29 cellular contexts compared by ENCODE assay signal in genomic region chr3:142318331-142318730, GRCh38.
DNase-seq lines count a peak whose midpoint lies in the region; TF ChIP-seq lines count a peak whose summit lies in the region.
"Had no signal": no experiment of that assay in that cellular context is flagged by ENCODE, and none has a peak within 500 bp of the region (broad histone marks: within the 10 kb centered on the region; RNA-seq: fewer than 3 reads in every experiment).

No MANE protein-coding gene starts in this region.

- peak; percentile 18 for DNase-seq in AG09309 (ENCODE audit: low read depth)
- peak; percentile 19 for DNase-seq in HFFc6
- DNase-seq in astrocyte of the hippocampus (ENCODE audit: low read depth, low spot score) = peak; percentile 24
- DNase-seq in myocyte (ENCODE audit: low read depth) = peak; percentile 6
- DNase-seq in effector CD8-positive, alpha-beta T cell (lab: John Stamatoyannopoulos, UW) = no peak
- DNase-seq in ureter (ENCODE audit: low spot score) = no peak
- no peak for DNase-seq in G401 (ENCODE audit: low spot score)
- DNase-seq in H7 = no peak
- DNase-seq: activated CD4-positive, alpha-beta T cell treated with anti-CD3 and anti-CD28 coated beads, Interleukin-2, amount 10 ng/mL, durations not matched to agents 7 days and 5 days; CD8-positive, alpha-beta memory T cell; DMS153; effector CD4-positive, alpha-beta T cell; foreskin melanocyte; H9; left lung; midbrain; NCI-H1105; NCI-H2029 treated with DMSO at 0.1 percent for 48 hours; NCI-H2227 treated with DMSO at 0.1 percent for 48 hours; ovary; retina; SJCRH30; stimulated activated naive CD8-positive, alpha-beta T cell treated with anti-CD3 and anti-CD28 coated beads, Interleukin-15, Interleukin-2, amounts not matched to agents 100 U/mL and 50 U/mL, for 24 hours; WERI-Rb-1 had no signal

- H3K9me3 Mint-ChIP-seq in HFFc6 = peaks cover 15% of the 10 kb centered on the region
- H3K9me3 Mint-ChIP-seq: activated naive CD4-positive, alpha-beta T cell treated with anti-CD3 and anti-CD28 coated beads, Interleukin-2, amount 50 U/mL, for 24 hours; brain; CD8-positive, alpha-beta memory T cell; H9; natural killer cell treated with Interleukin-12 subunit alpha and Interleukin-12 subunit beta and Interleukin-15 and Interleukin-18, amount 100 ng/mL, for 72 hours had no signal

- no peaks in the 10 kb centered on the region; the same call in 1 of the 2 replicates for H3K36me3 ChIP-seq in H7 (replicated peaks; ENCODE audit: control insufficient read depth, insufficient read depth, low read length)
- H3K36me3 ChIP-seq: ovary had no signal

- H3K4me1 Mint-ChIP-seq in HFFc6 (ENCODE audit: low read depth) = peaks cover 70% of the 10 kb centered on the region
- H3K4me1 Mint-ChIP-seq: activated CD4-positive, alpha-beta T cell treated with anti-CD3 and anti-CD28 coated beads, Interleukin-2, amount 10 ng/mL, durations not matched to agents 7 days and 5 days; activated naive CD4-positive, alpha-beta T cell treated with anti-CD3 and anti-CD28 coated beads, Interleukin-2, amount 50 U/mL, for 24 hours; brain; H9 had no signal

- H3K27ac Mint-ChIP-seq in HFFc6 = peak overlapping the region; percentile 68
- H3K27ac Mint-ChIP-seq: activated CD4-positive, alpha-beta T cell treated with anti-CD3 and anti-CD28 coated beads, Interleukin-2, amount 10 ng/mL, durations not matched to agents 7 days and 5 days; activated naive CD4-positive, alpha-beta T cell treated with anti-CD3 and anti-CD28 coated beads, Interleukin-2, amount 50 U/mL, for 24 hours; brain had no signal

- peaks cover 5% of the 10 kb centered on the region; the same call in 1 of the 2 replicates for H3K27me3 Mint-ChIP-seq in HFFc6 (ENCODE audit: insufficient read depth)
- H3K27me3 Mint-ChIP-seq: activated CD4-positive, alpha-beta T cell treated with anti-CD3 and anti-CD28 coated beads, Interleukin-2, amount 10 ng/mL, durations not matched to agents 7 days and 5 days; activated naive CD4-positive, alpha-beta T cell treated with anti-CD3 and anti-CD28 coated beads, Interleukin-2, amount 50 U/mL, for 24 hours; brain; natural killer cell treated with Interleukin-12 subunit alpha and Interleukin-12 subunit beta and Interleukin-15 and Interleukin-18, amount 100 ng/mL, for 72 hours had no signal

- peaks cover 46% of the 10 kb centered on the region for H3K36me3 Mint-ChIP-seq in HFFc6 (ENCODE audit: low read depth)

- TF ChIP-seq CTCF in AG09309 (IDR thresholded peaks at IDR 0.05; ENCODE audit: control insufficient read depth, insufficient read depth, low read depth, low read length, missing control alignments) (no peak), HFFc6 (IDR thresholded peaks at IDR 0.05) (no peak; the same call in 1 of the 2 replicates)

- no peaks in the 10 kb centered on the region for H3K27me3 ChIP-seq in H7 (ENCODE audit: control insufficient read depth, insufficient read depth, low read length)
- H3K27me3 ChIP-seq: left lung, ovary, SJCRH30, tibial nerve had no signal

- H3K4me3 Mint-ChIP-seq in HFFc6 = peak overlapping the region; percentile 38
- H3K4me3 Mint-ChIP-seq: activated CD4-positive, alpha-beta T cell treated with anti-CD3 and anti-CD28 coated beads, Interleukin-2, amount 10 ng/mL, durations not matched to agents 7 days and 5 days; activated naive CD4-positive, alpha-beta T cell treated with anti-CD3 and anti-CD28 coated beads, Interleukin-2, amount 50 U/mL, for 24 hours; brain; CD8-positive, alpha-beta memory T cell; H9; natural killer cell treated with Interleukin-12 subunit alpha and Interleukin-12 subunit beta and Interleukin-15 and Interleukin-18, amount 100 ng/mL, for 72 hours had no signal

- in situ Hi-C loops in G401 (cut with HindIII; ENCODE audit: low sequenced_read_pairs) = no loop called here

- no peak overlapping the region for H3K4me3 ChIP-seq in AG09309 (ENCODE audit: control insufficient read depth, low read depth, low read length)
- H3K4me3 ChIP-seq in H7 (ENCODE audit: insufficient read depth, low read depth, low read length) = no peak overlapping the region
- H3K4me3 ChIP-seq: GM12878, left lung, ovary, SJCRH30, tibial nerve had no signal

Comparison
In these comparisons a context has a peak if more than half of its experiments do, and no peak if none do; other contexts are left out.
1. DNase-seq: peak in AG09309 (single experiment), HFFc6 (single experiment), astrocyte of the hippocampus (single experiment) and myocyte (single experiment); none in effector CD8-positive, alpha-beta T cell (single experiment), ureter (single experiment), G401 (single experiment) and H7 (single experiment).